23 cellular contexts compared by ENCODE assay signal in genomic region chr6:33878541-33878940, GRCh38.
DNase-seq lines count a peak whose midpoint lies in the region; ATAC-seq and TF ChIP-seq lines count a peak whose summit lies in the region.
"Had no signal": no experiment of that assay in that cellular context is flagged by ENCODE, and none has a peak within 500 bp of the region (broad histone marks: within the 10 kb centered on the region; RNA-seq: fewer than 3 reads in every experiment).

No MANE protein-coding gene starts in this region.

- POLR2A ChIA-PET in RWPE1 (lab: Yijun Ruan, JAX; ENCODE audit: low non-redundant PET): no interaction called here

- ATAC-seq in esophagus mucosa: no peak
- ATAC-seq: natural killer cell treated with Interleukin-12 subunit alpha and Interleukin-12 subunit beta and Interleukin-15 and Interleukin-18, amount 100 ng/mL, for 72 hours had no signal

- peak overlapping the region; percentile 61 for H3K27ac ChIP-seq in RWPE1
- H3K27ac ChIP-seq: ascending aorta, gastroesophageal sphincter, parathyroid adenoma, sigmoid colon, SJCRH30, thyroid gland had no signal

- DNase-seq in DMS53 treated with DMSO at 0.1 percent for 48 hours (lab: John Stamatoyannopoulos, UW; ENCODE audit: unreplicated experiment) (peak; percentile 54), NCI-H128 (lab: John Stamatoyannopoulos, UW; ENCODE audit: unreplicated experiment) (peak; percentile 67), NCI-H2171 (lab: John Stamatoyannopoulos, UW) (peak; percentile 33), RWPE1 (ENCODE audit: low spot score) (no peak), glomerular visceral epithelial cell (ENCODE audit: extremely low spot score) (no peak), AG20443 (ENCODE audit: low spot score) (no peak)
- DNase-seq: activated CD4-positive, alpha-beta T cell treated with anti-CD3 and anti-CD28 coated beads, Interleukin-2, amount 50 U/mL, for 48 hours; activated naive CD4-positive, alpha-beta T cell treated with anti-CD3 and anti-CD28 coated beads, Interleukin-2, amount 10 ng/mL, durations not matched to agents 7 days and 5 days; activated T-cell treated with anti-CD3 and anti-CD28 coated beads, Interleukin-2, amount 50 U/mL, for 24 hours; cerebellar nuclear complex; effector CD4-positive, alpha-beta T cell; mesenchymal stem cell; NCI-H226; sigmoid colon; SJCRH30; stimulated activated naive CD4-positive, alpha-beta T cell; T-helper 2 cell had no signal

- CTCF ChIA-PET in RWPE1 (lab: Yijun Ruan, JAX): interaction anchor here (0.6 kb wide), 1 partner anchor 175 kb away, joined by 3 read pairs; no protein-coding TSS in a partner anchor

- no peak for TF ChIP-seq CTCF in RWPE1 (conservative IDR thresholded peaks at IDR 0.05; ENCODE audit: low read depth)

Comparison
In these comparisons a context has a peak if more than half of its experiments do, and no peak if none do; other contexts are left out.
1. DNase-seq: peak in DMS53 treated with DMSO at 0.1 percent for 48 hours (single experiment), NCI-H128 (single experiment) and NCI-H2171 (single experiment); none in RWPE1 (single experiment), glomerular visceral epithelial cell (single experiment) and AG20443 (single experiment).